ENCODE assay signal across 8 cellular contexts in the genomic region with DNA sequence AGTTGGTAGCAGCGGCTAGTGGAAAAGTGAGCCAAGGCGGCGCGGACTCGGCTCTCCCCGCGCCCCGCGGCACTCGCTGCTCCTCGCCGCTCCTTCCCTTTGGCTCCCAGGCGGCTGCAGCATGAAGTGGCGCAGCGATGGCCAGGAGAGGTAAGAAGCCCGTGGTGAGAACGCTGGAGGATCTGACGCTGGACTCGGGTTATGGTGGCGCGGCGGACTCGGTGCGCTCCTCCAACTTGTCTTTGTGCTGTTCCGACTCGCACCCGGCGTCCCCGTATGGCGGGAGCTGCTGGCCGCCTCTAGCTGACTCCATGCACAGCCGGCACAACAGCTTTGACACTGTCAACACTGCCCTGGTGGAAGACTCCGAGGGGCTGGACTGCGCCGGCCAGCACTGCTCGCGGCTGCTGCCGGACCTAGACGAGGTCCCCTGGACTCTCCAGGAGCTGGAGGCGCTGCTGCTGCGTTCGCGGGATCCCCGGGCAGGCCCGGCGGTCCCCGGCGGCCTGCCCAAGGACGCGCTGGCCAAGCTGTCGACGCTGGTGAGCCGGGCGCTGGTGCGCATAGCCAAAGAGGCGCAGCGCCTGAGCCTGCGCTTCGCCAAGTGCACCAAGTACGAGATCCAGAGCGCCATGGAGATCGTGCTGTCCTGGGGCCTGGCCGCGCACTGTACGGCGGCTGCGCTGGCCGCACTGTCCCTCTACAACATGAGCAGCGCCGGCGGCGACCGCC.
DNase-seq lines count a peak whose midpoint lies in the region; ATAC-seq and TF ChIP-seq lines count a peak whose summit lies in the region.

No MANE protein-coding gene starts in this region.

- no peaks in the 10 kb centered on the region for H3K9me2 ChIP-seq in neural cell (ENCODE audit: insufficient read depth, low read length)

- CTCF ChIA-PET in activated CD8-positive, alpha-beta T cell treated with anti-CD3 and anti-CD28 coated beads, Interleukin-2, amount 10 ng/mL, durations not matched to agents 7 days and 5 days (lab: Charles Lee): interaction anchor here (0.8 to 10.6 kb wide), 10 partner anchors 10 to 187 kb away, joined by 3 to 182 read pairs (median 4); no protein-coding TSS in a partner anchor

- H3K9ac ChIP-seq in neural cell (ENCODE audit: low read length): peak overlapping the region; percentile 52

- DNase-seq in CD1c-positive myeloid dendritic cell (ENCODE audit: extremely low spot score) (peak; percentile 27), HuH-7.5 (ENCODE audit: low spot score) (peak; percentile 50), esophagus squamous epithelium (lab: John Stamatoyannopoulos, UW) (no peak), medulla oblongata (ENCODE audit: extremely low spot score) (no peak), NCI-H128 (lab: John Stamatoyannopoulos, UW; ENCODE audit: unreplicated experiment) (no peak)
- DNase-seq in activated CD8-positive, alpha-beta T cell treated with anti-CD3 and anti-CD28 coated beads, Interleukin-2, amount 10 ng/mL, durations not matched to agents 7 days and 5 days: peak; percentile 41

- peak overlapping the region; percentile 79 to 87 (median 83) for H3K27ac ChIP-seq in esophagus squamous epithelium
- H3K27ac ChIP-seq in neural cell (ENCODE audit: low read length): no peak overlapping the region

- no peak for TF ChIP-seq POLR2A in esophagus squamous epithelium (IDR thresholded peaks at IDR 0.05)

- no peaks in the 10 kb centered on the region for H3F3A ChIP-seq in neural cell (ENCODE audit: insufficient read depth, low read length, poor library complexity, severe bottlenecking)

- H3K27me3 Mint-ChIP-seq in activated CD8-positive, alpha-beta T cell treated with anti-CD3 and anti-CD28 coated beads, Interleukin-2, amount 10 ng/mL, durations not matched to agents 7 days and 5 days (ENCODE audit: low read depth): peaks cover 25% of the 10 kb centered on the region

- peak overlapping the region; percentile 53 to 73 (median 66) for H3K4me3 ChIP-seq in esophagus squamous epithelium
- H3K4me3 ChIP-seq in neural cell (ENCODE audit: low read length): peak overlapping the region; percentile 82

- H3K36me3 Mint-ChIP-seq in activated CD8-positive, alpha-beta T cell treated with anti-CD3 and anti-CD28 coated beads, Interleukin-2, amount 10 ng/mL, durations not matched to agents 7 days and 5 days (ENCODE audit: low read depth): peaks cover 2% of the 10 kb centered on the region

- peak overlapping the region; percentile 80 for H3K27ac Mint-ChIP-seq in activated CD8-positive, alpha-beta T cell treated with anti-CD3 and anti-CD28 coated beads, Interleukin-2, amount 10 ng/mL, durations not matched to agents 7 days and 5 days

- POLR2A ChIA-PET in activated CD8-positive, alpha-beta T cell treated with anti-CD3 and anti-CD28 coated beads, Interleukin-2, amount 10 ng/mL, durations not matched to agents 7 days and 5 days (lab: Charles Lee): interaction anchor here (0.6 to 7.0 kb wide), 8 partner anchors 9 to 84 kb away, joined by 3 to 145 read pairs (median 6); no protein-coding TSS in a partner anchor

- TF ChIP-seq CTCF in esophagus squamous epithelium (IDR thresholded peaks at IDR 0.05) (no peak), neural cell (IDR thresholded peaks at IDR 0.05; ENCODE audit: poor library complexity, severe bottlenecking) (no peak)

- no peaks in the 10 kb centered on the region for H4K20me1 ChIP-seq in neural cell (ENCODE audit: insufficient read depth)

- peak overlapping the region; percentile 88 for H3K4me3 Mint-ChIP-seq in activated CD8-positive, alpha-beta T cell treated with anti-CD3 and anti-CD28 coated beads, Interleukin-2, amount 10 ng/mL, durations not matched to agents 7 days and 5 days

- H3K9me3 Mint-ChIP-seq in activated CD8-positive, alpha-beta T cell treated with anti-CD3 and anti-CD28 coated beads, Interleukin-2, amount 10 ng/mL, durations not matched to agents 7 days and 5 days (ENCODE audit: insufficient read depth): no peaks in the 10 kb centered on the region

- H3K36me3 ChIP-seq in esophagus squamous epithelium (no peaks in the 10 kb centered on the region), neural cell (ENCODE audit: insufficient read depth, low read length) (no peaks in the 10 kb centered on the region)

- no peak for ATAC-seq in activated CD8-positive, alpha-beta T cell treated with anti-CD3 and anti-CD28 coated beads, Interleukin-2, amount 10 ng/mL, durations not matched to agents 7 days and 5 days
- no peak for ATAC-seq in HG03108 (IDR thresholded peaks at IDR 0.05; ENCODE audit: unreplicated experiment)

- H3K4me2 ChIP-seq in neural cell (ENCODE audit: low read length): peak overlapping the region; percentile 89

- H2AFZ ChIP-seq in neural cell (ENCODE audit: low read depth, low read length): peak overlapping the region; percentile 19

- H3K4me1 Mint-ChIP-seq in activated CD8-positive, alpha-beta T cell treated with anti-CD3 and anti-CD28 coated beads, Interleukin-2, amount 10 ng/mL, durations not matched to agents 7 days and 5 days (ENCODE audit: low read depth): peaks cover 44% of the 10 kb centered on the region

- no peaks in the 10 kb centered on the region for H3K9me3 ChIP-seq in esophagus squamous epithelium
- H3K9me3 ChIP-seq in neural cell (ENCODE audit: low read length): no peaks in the 10 kb centered on the region

- intact Hi-C loops in esophagus squamous epithelium (cut with DNase I): loop anchor here (10.0 kb wide), 2 partner anchors 184 to 286 kb away; no protein-coding TSS in a partner anchor

- H3K4me1 ChIP-seq in esophagus squamous epithelium: peaks cover 13 to 58% (median 17%) of the 10 kb centered on the region in 3 donors

- TF ChIP-seq RAD21 in neural cell (conservative IDR thresholded peaks at IDR 0.05): no peak

- TF ChIP-seq EP300 in neural cell (conservative IDR thresholded peaks at IDR 0.05; ENCODE audit: poor library complexity, severe bottlenecking): no peak

- H3K27me3 ChIP-seq in esophagus squamous epithelium: peaks cover 0 to 87% (median 0%) of the 10 kb centered on the region in 4 donors
- H3K27me3 ChIP-seq in neural cell (ENCODE audit: insufficient read depth, low read depth, low read length): peaks cover 97% of the 10 kb centered on the region

- H3K79me2 ChIP-seq in neural cell (replicated peaks; ENCODE audit: insufficient read depth, low read length): no peaks in the 10 kb centered on the region

- 0% methylated on average over 7 of the region's 73 CpGs; no CpG with 5 or more reads in 1 of the 2 donors for WGBS in esophagus squamous epithelium, 2 donors

TF ChIP-seq in neural cell, 6 proteins besides CTCF, POLR2A, EP300 and RAD21:
- TF ChIP-seq EZH2 (IDR thresholded peaks at IDR 0.05; ENCODE audit: borderline replicate concordance, insufficient read depth, low read length, poor library complexity, severe bottlenecking) (peak; percentile 18), SMC3 (conservative IDR thresholded peaks at IDR 0.05; ENCODE audit: poor library complexity) (no peak)
TF ChIP-seq in neural cell: peak in this region for 1.

Comparison
In these comparisons a context has a peak if more than half of its experiments do, and no peak if none do; other contexts are left out.
1. DNase-seq: peak in CD1c-positive myeloid dendritic cell (single experiment), HuH-7.5 (single experiment) and activated CD8-positive, alpha-beta T cell treated with anti-CD3 and anti-CD28 coated beads, Interleukin-2, amount 10 ng/mL, durations not matched to agents 7 days and 5 days (single experiment); none in esophagus squamous epithelium (single experiment), medulla oblongata (single experiment) and NCI-H128 (single experiment).